In the genomic region with DNA sequence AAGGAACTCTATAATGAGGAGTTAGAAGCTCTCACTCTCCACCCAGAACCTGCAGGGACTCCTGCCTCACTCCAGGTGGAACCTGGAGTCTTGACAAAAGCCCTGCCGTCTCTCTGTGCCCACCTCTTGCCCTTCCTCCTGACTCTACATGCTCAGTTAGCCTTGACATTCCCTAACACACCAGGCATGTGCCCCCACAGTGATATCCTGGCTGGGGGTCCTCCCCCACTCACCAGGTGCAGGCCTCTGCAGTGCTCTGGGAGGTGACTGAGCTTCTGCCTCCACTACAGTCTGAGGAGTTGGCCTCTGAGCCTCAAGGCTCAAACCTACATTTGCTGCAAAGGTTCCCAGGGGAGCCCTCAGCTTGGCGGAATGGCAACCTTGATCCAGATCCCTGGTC, we compare ENCODE assay signal across 34 cellular contexts.
"Had no signal": no experiment of that assay in that cellular context is flagged by ENCODE, and none has a peak within 500 bp of the region (broad histone marks: within the 10 kb centered on the region; RNA-seq: fewer than 3 reads in every experiment).

No MANE protein-coding gene starts in this region.

- H3K4me2 ChIP-seq: KMS-11 had no signal

- H3K36me3 ChIP-seq: MG63 had no signal

- H3K27me3 ChIP-seq: MG63 had no signal

- H3K9me3 ChIP-seq: MG63 had no signal

- H3K9ac ChIP-seq: KMS-11 had no signal

- H3K27ac ChIP-seq: KMS-11 had no signal

- DNase-seq: Karpas-422, Kasumi-1, MG63, MM.1S, MV-4-11, NCI-H1048, NCI-H1092, NCI-H1092 treated with DMSO at 0.1 percent for 48 hours, NCI-H1105 treated with DMSO at 0.1 percent for 48 hours, NCI-H1417, NCI-H1417 treated with DMSO at 0.1 percent for 48 hours, NCI-H1436, NCI-H1436 treated with DMSO at 0.1 percent for 48 hours, NCI-H146, NCI-H1694, NCI-H1694 treated with DMSO at 0.1 percent for 48 hours, NCI-H187, NCI-H187 treated with DMSO at 0.1 percent for 48 hours, NCI-H1930, NCI-H2029, NCI-H2029 treated with DMSO at 0.1 percent for 48 hours, NCI-H2081, NCI-H2081 treated with DMSO at 0.1 percent for 48 hours, NCI-H2107, NCI-H2171, NCI-H2171 treated with DMSO at 0.1 percent for 48 hours, NCI-H2227 treated with DMSO at 0.1 percent for 48 hours, NCI-H226, NCI-H345, NCI-H446, NCI-H446 treated with DMSO at 0.1 percent for 48 hours, NCI-H510A, NCI-H510A treated with DMSO at 0.1 percent for 48 hours had no signal

- H3K4me3 ChIP-seq: MG63 had no signal
